Comparison of ENCODE assay signal across 8 cellular contexts in genomic region chr21:42524341-42525227, GRCh38. TPM values are rescaled to one million over a fixed set of nuclear protein-coding genes. Genes with fewer than 3 reads are reported as not detected.
DNase-seq lines count a peak whose midpoint lies in the region; ATAC-seq and TF ChIP-seq lines count a peak whose summit lies in the region.

No MANE protein-coding gene starts in this region.

- H3K4me1 ChIP-seq in mammary epithelial cell (ENCODE audit: insufficient read depth, low read length) (peaks cover 13% of the 10 kb centered on the region), left lung (peaks cover 14 to 54% of the 10 kb centered on the region in 2 donors), testis (peaks cover 13% of the 10 kb centered on the region)

- intact Hi-C loops in CD4-positive, alpha-beta T cell (cut with DNase I, micrococcal nuclease): loop anchor here in 1 of 2 experiments (5.0 kb wide), 1 partner anchor 62 kb away; no protein-coding TSS in a partner anchor
- intact Hi-C loops in mammary epithelial cell (cut with micrococcal nuclease): no loop called here
- intact Hi-C loops in left lung (cut with DNase I): no loop called here
- intact Hi-C loops in testis (cut with DNase I; ENCODE audit: low total_unique reads): no loop called here

- peak overlapping the region; percentile 65 for H3K27ac Mint-ChIP-seq in CD4-positive, alpha-beta T cell

- peaks cover 67% of the 10 kb centered on the region for H3K36me3 Mint-ChIP-seq in CD4-positive, alpha-beta T cell (ENCODE audit: low read depth)

- H3K9ac ChIP-seq in mammary epithelial cell (ENCODE audit: insufficient read depth, low read length): peak overlapping the region; percentile 5

- no peaks in the 10 kb centered on the region for H3K27me3 ChIP-seq in CD4-positive, alpha-beta T cell (ENCODE audit: control insufficient read depth, insufficient read depth, low read length)
- H3K27me3 ChIP-seq in mammary epithelial cell (ENCODE audit: insufficient read depth, low read length) (no peaks in the 10 kb centered on the region), left lung (no peaks in the 10 kb centered on the region), testis (no peaks in the 10 kb centered on the region), WERI-Rb-1 (ENCODE audit: insufficient read depth, low read depth, severe bottlenecking) (no peaks in the 10 kb centered on the region)

- peak overlapping the region; percentile 45 for H2AFZ ChIP-seq in mammary epithelial cell (ENCODE audit: low read depth, low read length)

- H3K4me3 Mint-ChIP-seq in CD4-positive, alpha-beta T cell: no peak overlapping the region

- H4K20me1 ChIP-seq in mammary epithelial cell (ENCODE audit: insufficient read depth, low read length): no peaks in the 10 kb centered on the region

- no peaks in the 10 kb centered on the region for H3K79me2 ChIP-seq in mammary epithelial cell (ENCODE audit: insufficient read depth, low read length)

- in situ Hi-C loops in mammary epithelial cell (cut with MboI; ENCODE audit: low sequenced_read_pairs in 2 of 2): no loop called here

- no peaks in the 10 kb centered on the region for H3K9me3 ChIP-seq in CD4-positive, alpha-beta T cell (ENCODE audit: control insufficient read depth, low read length)
- no peaks in the 10 kb centered on the region for H3K9me3 ChIP-seq in mammary epithelial cell (replicated peaks; ENCODE audit: insufficient read depth, low read length)
- no peaks in the 10 kb centered on the region for H3K9me3 ChIP-seq in left lung
- no peaks in the 10 kb centered on the region for H3K9me3 ChIP-seq in testis
- H3K9me3 ChIP-seq in WERI-Rb-1 (ENCODE audit: severe bottlenecking): no peaks in the 10 kb centered on the region

- DNase-seq in CD4-positive, alpha-beta T cell: peak in 2 of 10 experiments; percentile 16 to 31
- DNase-seq in NCI-H345 (lab: John Stamatoyannopoulos, UW) (peak; percentile 90), mammary epithelial cell (no peak), left lung (peak in 1 of 2 donors; percentile 84), testis (peak; percentile 67), WERI-Rb-1 (no peak)

- 15% methylated on average over 17 of the region's 25 CpGs for WGBS in mammary epithelial cell (ENCODE audit: low coverage, missing lambda C conversion rate)
- 33 to 50% methylated on average over 25 of the region's 25 CpGs for WGBS in testis, 2 donors

- no peak overlapping the region for H3K27ac ChIP-seq in CD4-positive, alpha-beta T cell (ENCODE audit: low read depth, low read length)
- peak overlapping the region; percentile 25 for H3K27ac ChIP-seq in mammary epithelial cell (ENCODE audit: insufficient read depth, low read depth, low read length)
- peak overlapping the region; percentile 70 to 82 for H3K27ac ChIP-seq in left lung
- H3K27ac ChIP-seq in testis: peak overlapping the region; percentile 48 to 74
- H3K27ac ChIP-seq in WERI-Rb-1: no peak overlapping the region

- no peak for TF ChIP-seq POLR2A in testis (IDR thresholded peaks at IDR 0.05)

- peak overlapping the region; percentile 77 for H3K4me2 ChIP-seq in mammary epithelial cell (ENCODE audit: insufficient read depth, low read depth, low read length)

- TF ChIP-seq CTCF in CD4-positive, alpha-beta T cell (IDR thresholded peaks at IDR 0.05): no peak
- TF ChIP-seq CTCF in mammary epithelial cell (conservative IDR thresholded peaks at IDR 0.05 in 1 of 2, IDR thresholded peaks at IDR 0.05 in 1 of 2; ENCODE audit: extremely low read depth in 1 of 2, insufficient read depth in 1 of 2, low read depth in 1 of 2, low read length in 2 of 2) (no peak), left lung (IDR thresholded peaks at IDR 0.05) (no peak), testis (IDR thresholded peaks at IDR 0.05) (no peak), WERI-Rb-1 (IDR thresholded peaks at IDR 0.05; ENCODE audit: low read depth, low read length) (no peak)

- CTCF ChIA-PET in CD4-positive, alpha-beta T cell (lab: Charles Lee): interaction anchor here (1.5 kb wide), 1 partner anchor 15 kb away, joined by 3 read pairs; no protein-coding TSS in a partner anchor
- CTCF ChIA-PET in mammary epithelial cell (lab: Charles Lee; ENCODE audit: low non-redundant PET): no interaction called here

- no TSS peak for BruUV-seq in mammary epithelial cell (replicated peaks; lab: Mats Ljungman, UMichigan)

- POLR2A ChIA-PET in CD4-positive, alpha-beta T cell (lab: Charles Lee): no interaction called here

- no peaks in the 10 kb centered on the region for H3K27me3 Mint-ChIP-seq in CD4-positive, alpha-beta T cell

- H3K4me1 Mint-ChIP-seq in CD4-positive, alpha-beta T cell (ENCODE audit: low read depth): peaks cover 59% of the 10 kb centered on the region

- H3K36me3 ChIP-seq in mammary epithelial cell (ENCODE audit: insufficient read depth, low read length) (no peaks in the 10 kb centered on the region), left lung (peaks cover 2 to 29% of the 10 kb centered on the region in 2 donors), testis (ENCODE audit: low read depth, missing control alignments) (no peaks in the 10 kb centered on the region), WERI-Rb-1 (no peaks in the 10 kb centered on the region)

- dilution Hi-C loops in mammary epithelial cell (cut with HindIII; ENCODE audit: low sequenced_read_pairs): loop anchor here (5.0 kb wide), 1 partner anchor 32 kb away; no protein-coding TSS in a partner anchor

- no peaks in the 10 kb centered on the region for H3K9me3 Mint-ChIP-seq in CD4-positive, alpha-beta T cell

- H3K4me3 ChIP-seq in mammary epithelial cell (replicated peaks in 1 of 3; ENCODE audit: insufficient read depth in 1 of 3, low read depth in 2 of 3, low read length in 3 of 3): peak overlapping the region in 1 of 3 experiments; percentile 16
- no peak overlapping the region for H3K4me3 ChIP-seq in left lung
- no peak overlapping the region for H3K4me3 ChIP-seq in testis
- H3K4me3 ChIP-seq in WERI-Rb-1 (ENCODE audit: low read depth, low read length): no peak overlapping the region

- no peak for ATAC-seq in CD4-positive, alpha-beta T cell (ENCODE audit: poor library complexity)
- ATAC-seq in GM18909 (IDR thresholded peaks at IDR 0.05; ENCODE audit: poor library complexity, unreplicated experiment) (peak; percentile 78), HG03097 (IDR thresholded peaks at IDR 0.05; ENCODE audit: low FRiP score, unreplicated experiment) (peak; percentile 56), left lung (peak; percentile 87)

RNA-seq across cellular contexts. Expression of gene SLC37A1, which starts 10.9 kb away (rescaled TPM):
- 10 to 100 TPM; 16.4 to 16.7 TPM for total RNA-seq in CD4-positive, alpha-beta T cell
- total RNA-seq in mammary epithelial cell (1 to 10 TPM; 7.7 to 8.7 TPM), left lung (10 to 100 TPM; 22.4 to 26.8 TPM), testis (10 to 100 TPM; 22.6 to 24.3 TPM)
- polyA plus RNA-seq in mammary epithelial cell (3.9 TPM), testis (ENCODE audit: insufficient read depth, low read depth, low replicate concordance) (48.3 TPM)
- 5.0 TPM for polyA minus RNA-seq in mammary epithelial cell

RNA-seq across cellular contexts. Expression of gene RSPH1, which starts 28.6 kb away (rescaled TPM):
- total RNA-seq in CD4-positive, alpha-beta T cell: under 1 TPM; 0.34 to 0.38 TPM
- total RNA-seq in mammary epithelial cell: under 1 TPM; 0.50 to 0.66 TPM
- polyA plus RNA-seq in mammary epithelial cell: 0.35 TPM
- not detected for polyA minus RNA-seq in mammary epithelial cell
- total RNA-seq in left lung: 10 to 100 TPM in 1 of 2 donors, under 1 TPM in 1; 0.73 to 10.7 TPM
- total RNA-seq in testis: 10 to 100 TPM; 10.4 to 20.8 TPM
- 59.6 TPM for polyA plus RNA-seq in testis (ENCODE audit: insufficient read depth, low read depth, low replicate concordance)

Comparison
In these comparisons a context has a peak if more than half of its experiments do, and no peak if none do; other contexts are left out.
1. DNase-seq: peak in NCI-H345 (single experiment) and testis (single experiment); none in mammary epithelial cell (single experiment) and WERI-Rb-1 (single experiment).
2. H3K27ac ChIP-seq: peak in mammary epithelial cell (single experiment), left lung (2 of 2) and testis (2 of 2); none in CD4-positive, alpha-beta T cell (single experiment) and WERI-Rb-1 (single experiment).